ENCODE assay signal across 9 cellular contexts in the genomic region with DNA sequence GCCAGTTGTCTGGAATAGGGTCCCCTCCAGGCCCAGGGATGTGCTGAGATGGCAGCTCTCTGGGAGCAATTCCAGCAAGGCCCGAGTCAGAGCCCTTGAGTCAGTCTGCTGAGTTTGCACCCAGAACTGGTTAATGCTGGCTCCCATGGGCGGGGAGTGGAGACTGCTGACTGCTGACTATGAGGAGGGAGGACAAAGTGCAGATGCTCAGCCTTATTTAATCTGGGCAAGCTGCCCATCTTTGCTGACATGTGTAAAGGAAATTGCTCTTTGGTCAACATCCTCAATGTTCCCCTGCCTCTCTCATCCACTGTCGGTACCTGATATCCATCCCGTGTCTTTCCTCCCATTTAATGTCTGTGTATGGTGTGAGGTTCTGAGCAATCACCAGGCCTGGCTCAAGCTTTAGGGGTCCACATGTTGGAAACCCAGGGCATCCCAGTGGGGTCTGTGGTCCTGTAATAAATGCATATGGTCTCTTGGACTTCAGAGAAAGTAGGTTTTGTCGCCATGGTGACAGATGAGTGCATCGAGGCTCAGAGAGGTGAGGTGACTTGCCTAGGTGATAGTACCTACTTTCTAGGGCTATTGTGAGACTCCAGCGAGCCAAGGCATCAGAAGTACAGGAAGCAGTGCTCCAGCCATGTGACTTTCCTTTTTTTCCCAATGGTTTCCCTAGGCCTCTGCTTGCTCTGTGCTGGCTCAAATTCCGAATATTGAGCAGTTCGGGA. TPM values are rescaled to one million over a fixed set of nuclear protein-coding genes. Genes with fewer than 3 reads are reported as not detected.
DNase-seq lines count a peak whose midpoint lies in the region; ATAC-seq and TF ChIP-seq lines count a peak whose summit lies in the region.
"Had no signal": no experiment of that assay in that cellular context is flagged by ENCODE, and none has a peak within 500 bp of the region (broad histone marks: within the 10 kb centered on the region; RNA-seq: fewer than 3 reads in every experiment).

No MANE protein-coding gene starts in this region.

- intact Hi-C loops in Right ventricle myocardium inferior (cut with DNase I): no loop called here
- intact Hi-C loops in cardiac septum (cut with DNase I): no loop called here
- intact Hi-C loops in activated B cell treated with CpG ODN at 0.5 μM for 24 hours (cut with micrococcal nuclease): no loop called here
- intact Hi-C loops in activated CD4-positive, alpha-beta memory T cell treated with anti-CD3 and anti-CD28 coated beads for 36 hours (cut with micrococcal nuclease): no loop called here

- DNase-seq in Right ventricle myocardium inferior (ENCODE audit: missing footprints): peak; percentile 82
- DNase-seq in cardiac septum (ENCODE audit: low spot score): no peak
- DNase-seq in activated B cell treated with CpG ODN at 0.5 μM for 24 hours: no peak
- DNase-seq in activated CD4-positive, alpha-beta memory T cell treated with anti-CD3 and anti-CD28 coated beads for 36 hours: no peak
- no peak for DNase-seq in H9
- DNase-seq in foreskin melanocyte: no peak

- no peak overlapping the region for H4K8ac ChIP-seq in H9 (replicated peaks; ENCODE audit: insufficient read length, low read depth, low read length)

- no peak overlapping the region for H4K5ac ChIP-seq in H9 (ENCODE audit: insufficient read length, low read depth, low read length)

- no peaks in the 10 kb centered on the region for H3K79me1 ChIP-seq in H9 (ENCODE audit: insufficient read depth, low read depth, low read length, poor library complexity, severe bottlenecking)

- no peak overlapping the region for H3T11ph ChIP-seq in H9 (ENCODE audit: low read length)

- no peaks in the 10 kb centered on the region for H3K23me2 ChIP-seq in H9 (ENCODE audit: insufficient read length, low read depth, low read length, poor library complexity, severe bottlenecking)

- H2AFZ ChIP-seq in H9 (ENCODE audit: low read length): no peak overlapping the region

- H3K27ac ChIP-seq in layer of hippocampus (ENCODE audit: low read depth, low read length): peak overlapping the region; percentile 27
- H3K27ac ChIP-seq in H9 (ENCODE audit: insufficient read length, low read depth, low read length): no peak overlapping the region

- H3K9ac ChIP-seq in H9 (ENCODE audit: extremely low read depth, insufficient read length, low read length): no peak overlapping the region

- H3K27me3 ChIP-seq in layer of hippocampus (ENCODE audit: control insufficient read depth, insufficient read depth, low read length): no peaks in the 10 kb centered on the region
- no peaks in the 10 kb centered on the region for H3K27me3 ChIP-seq in H9 (ENCODE audit: insufficient read depth, low read length)

- no peaks in the 10 kb centered on the region for H3K9me3 Mint-ChIP-seq in activated B cell treated with CpG ODN at 0.5 μM for 24 hours
- H3K9me3 Mint-ChIP-seq in activated CD4-positive, alpha-beta memory T cell treated with anti-CD3 and anti-CD28 coated beads for 36 hours: no peaks in the 10 kb centered on the region
- no peaks in the 10 kb centered on the region for H3K9me3 Mint-ChIP-seq in H9
- H3K9me3 Mint-ChIP-seq: brain had no signal

- H2BK15ac ChIP-seq in H9 (ENCODE audit: low read depth, low read length): no peak overlapping the region

- H3K36me3 Mint-ChIP-seq in activated B cell treated with CpG ODN at 0.5 μM for 24 hours (ENCODE audit: low read depth) (peaks cover 8% of the 10 kb centered on the region), H9 (ENCODE audit: insufficient read depth in 1 of 3, low read depth in 3 of 3) (no peaks in the 10 kb centered on the region)
- H3K36me3 Mint-ChIP-seq in activated CD4-positive, alpha-beta memory T cell treated with anti-CD3 and anti-CD28 coated beads for 36 hours: no peaks in the 10 kb centered on the region
- H3K36me3 Mint-ChIP-seq: brain had no signal

- H2BK20ac ChIP-seq in H9 (ENCODE audit: low read depth, low read length, poor library complexity, severe bottlenecking): no peak overlapping the region

- peak overlapping the region; percentile 63 for H3K27ac Mint-ChIP-seq in activated B cell treated with CpG ODN at 0.5 μM for 24 hours
- no peak overlapping the region for H3K27ac Mint-ChIP-seq in activated CD4-positive, alpha-beta memory T cell treated with anti-CD3 and anti-CD28 coated beads for 36 hours
- peak overlapping the region in 1 of 3 experiments; percentile 86; a peak in 1 of 7 replicates for H3K27ac Mint-ChIP-seq in H9

- no peaks in the 10 kb centered on the region for H4K20me1 ChIP-seq in H9 (ENCODE audit: control insufficient read depth, insufficient read depth, insufficient read length)

- no peak overlapping the region for H2BK120ac ChIP-seq in H9 (ENCODE audit: low read depth, low read length, poor library complexity, severe bottlenecking)

- H4K91ac ChIP-seq in H9 (ENCODE audit: insufficient read length, low read depth, low read length): no peak overlapping the region

- H3K4ac ChIP-seq in H9 (ENCODE audit: low read depth, low read length): no peak overlapping the region

- H3K23ac ChIP-seq in H9 (ENCODE audit: insufficient read length, low read depth, low read length): no peak overlapping the region

- CTCF ChIA-PET in activated B cell treated with CpG ODN at 0.5 μM for 24 hours (lab: Charles Lee): no interaction called here
- CTCF ChIA-PET in activated CD4-positive, alpha-beta memory T cell treated with anti-CD3 and anti-CD28 coated beads for 36 hours (lab: Charles Lee): no interaction called here

- H3K14ac ChIP-seq in H9 (ENCODE audit: insufficient read depth, low read length): no peak overlapping the region

- no CpG with 5 or more reads among the region's 9 CpGs for WGBS in H9 (ENCODE audit: extremely low coverage, insufficient read length, low lambda C conversion rate)

- H3K27me3 Mint-ChIP-seq in activated B cell treated with CpG ODN at 0.5 μM for 24 hours: no peaks in the 10 kb centered on the region
- no peaks in the 10 kb centered on the region for H3K27me3 Mint-ChIP-seq in activated CD4-positive, alpha-beta memory T cell treated with anti-CD3 and anti-CD28 coated beads for 36 hours
- no peaks in the 10 kb centered on the region; the same call in 1 of the 2 replicates for H3K27me3 Mint-ChIP-seq in H9 (ENCODE audit: low read depth)

- no peaks in the 10 kb centered on the region for H3K4me1 ChIP-seq in H9 (ENCODE audit: insufficient read depth, low read length)

- no peaks in the 10 kb centered on the region for H3K9me3 ChIP-seq in H9 (ENCODE audit: control insufficient read depth, low read depth, low read length)

- H2BK5ac ChIP-seq in H9 (ENCODE audit: insufficient read length, low read length): no peak overlapping the region

- no peak overlapping the region for H3K4me2 ChIP-seq in H9 (ENCODE audit: insufficient read depth, insufficient read length, low read length)

- H3K4me1 Mint-ChIP-seq in activated B cell treated with CpG ODN at 0.5 μM for 24 hours: peaks cover 50% of the 10 kb centered on the region
- no peaks in the 10 kb centered on the region for H3K4me1 Mint-ChIP-seq in activated CD4-positive, alpha-beta memory T cell treated with anti-CD3 and anti-CD28 coated beads for 36 hours (ENCODE audit: low read depth)
- H3K4me1 Mint-ChIP-seq in H9: no peaks in the 10 kb centered on the region
- H3K4me1 Mint-ChIP-seq: brain had no signal

- no peak overlapping the region for H3K4me3 Mint-ChIP-seq in activated B cell treated with CpG ODN at 0.5 μM for 24 hours
- H3K4me3 Mint-ChIP-seq in activated CD4-positive, alpha-beta memory T cell treated with anti-CD3 and anti-CD28 coated beads for 36 hours: no peak overlapping the region
- H3K4me3 Mint-ChIP-seq in H9: no peak overlapping the region
- H3K4me3 Mint-ChIP-seq: brain had no signal

- H3K18ac ChIP-seq in H9 (ENCODE audit: insufficient read length, low read depth, low read length): no peak overlapping the region

- no peak for TF ChIP-seq CTCF in activated B cell treated with CpG ODN at 0.5 μM for 24 hours (IDR thresholded peaks at IDR 0.05)
- no peak for TF ChIP-seq CTCF in H9 (conservative IDR thresholded peaks at IDR 0.05)

- no peak overlapping the region for H2AK5ac ChIP-seq in H9 (ENCODE audit: insufficient read length, low read length)

- POLR2A ChIA-PET in activated B cell treated with CpG ODN at 0.5 μM for 24 hours (lab: Charles Lee): interaction anchor here (1.0 to 3.2 kb wide), 2 partner anchors 18 to 27 kb away, joined by 3 to 38 read pairs; a partner anchor contains a TSS
- POLR2A ChIA-PET in activated CD4-positive, alpha-beta memory T cell treated with anti-CD3 and anti-CD28 coated beads for 36 hours (lab: Charles Lee): no interaction called here

- H3K79me2 ChIP-seq in H9 (ENCODE audit: insufficient read depth, low read length): no peaks in the 10 kb centered on the region

- no peak overlapping the region for H3K56ac ChIP-seq in H9 (ENCODE audit: insufficient read length, low read depth, low read length)

- ATAC-seq in Right ventricle myocardium inferior: peak; percentile 81
- no peak for ATAC-seq in activated B cell treated with CpG ODN at 0.5 μM for 24 hours (ENCODE audit: low read depth)
- ATAC-seq in HG03457 (IDR thresholded peaks at IDR 0.05; ENCODE audit: unreplicated experiment): no peak

- no peak overlapping the region for H2BK12ac ChIP-seq in H9 (ENCODE audit: insufficient read length, low read depth, low read length)

RNA-seq across cellular contexts. Expression of a gene that starts 20.0 kb away (rescaled TPM):
- total RNA-seq in Right ventricle myocardium inferior (5.7 TPM), cardiac septum (4.8 TPM), activated B cell treated with CpG ODN at 0.5 μM for 24 hours (16.7 and 18.5 TPM in 2 replicates), H9 (2021) (8.0 TPM in 2 replicates)
- 1 to 10 TPM; 7.3 to 8.5 TPM for total RNA-seq in activated CD4-positive, alpha-beta memory T cell treated with anti-CD3 and anti-CD28 coated beads for 36 hours

RNA-seq across cellular contexts. Expression of a gene that starts 29.1 kb away (rescaled TPM):
- 8.6 TPM for total RNA-seq in Right ventricle myocardium inferior
- 6.8 TPM for total RNA-seq in cardiac septum
- 16.0 and 16.9 TPM in 2 replicates for total RNA-seq in activated B cell treated with CpG ODN at 0.5 μM for 24 hours
- 1 to 10 TPM; 1.0 to 1.3 TPM for total RNA-seq in activated CD4-positive, alpha-beta memory T cell treated with anti-CD3 and anti-CD28 coated beads for 36 hours
- 1.2 and 1.6 TPM in 2 replicates for total RNA-seq in H9 (2021)

RNA-seq across cellular contexts. Expression of a gene that starts 44.8 kb away (rescaled TPM):
- 15.6 TPM for total RNA-seq in Right ventricle myocardium inferior
- total RNA-seq in cardiac septum: 12.0 TPM
- total RNA-seq in activated B cell treated with CpG ODN at 0.5 μM for 24 hours: 23.0 and 25.2 TPM in 2 replicates
- total RNA-seq in activated CD4-positive, alpha-beta memory T cell treated with anti-CD3 and anti-CD28 coated beads for 36 hours: 10 to 100 TPM in 1 of 2 experiments, 1 to 10 TPM in 1; 9.7 to 11.4 TPM
- 11.7 and 15.7 TPM in 2 replicates for total RNA-seq in H9 (2021)
